Comparison of ENCODE assay signal across 1 cellular context in the genomic region with DNA sequence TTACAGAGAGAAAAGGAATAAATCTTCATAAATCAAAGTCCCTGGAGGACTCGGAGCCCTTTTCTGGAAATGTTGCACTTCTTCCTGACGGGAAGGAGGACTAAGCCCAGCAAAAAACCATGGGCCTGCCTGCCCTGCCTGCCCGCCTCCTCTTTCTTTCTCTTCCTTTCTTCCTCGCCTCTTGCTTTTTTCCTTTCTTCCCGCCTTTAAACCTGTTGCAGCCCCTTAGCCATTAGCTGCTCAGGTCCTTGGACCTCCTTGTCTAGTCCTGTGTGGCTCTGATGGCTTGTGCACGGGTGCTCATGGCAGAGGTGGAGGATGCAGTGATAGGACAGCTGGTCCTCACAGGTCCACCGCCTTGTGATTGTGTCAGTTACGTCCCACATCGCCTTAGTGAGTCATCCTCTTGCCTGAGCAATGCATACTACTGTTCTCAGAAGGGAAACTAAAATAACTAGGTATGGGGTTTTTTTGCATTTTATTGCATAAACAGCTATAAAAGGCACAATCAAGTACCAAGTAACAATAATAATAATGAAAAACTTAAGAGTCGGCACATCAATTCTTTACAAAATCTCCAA.
TF ChIP-seq lines count a peak whose summit lies in the region.

No MANE protein-coding gene starts in this region.

TF ChIP-seq in HEK293, 187 proteins besides CTCF, POLR2A, EP300 and RAD21 (continued from another document):
- no peak for TF ChIP-seq TCF7L2 (IDR thresholded peaks at IDR 0.05; ENCODE audit: borderline replicate concordance, low read depth, low read length)
- TF ChIP-seq ZNF140 (tag by site-specific recombination; IDR thresholded peaks at IDR 0.05): no peak
- TF ChIP-seq ZNF544 (tag by site-specific recombination; IDR thresholded peaks at IDR 0.05): no peak
- TF ChIP-seq ZNF623 (tag by site-specific recombination; IDR thresholded peaks at IDR 0.05): no peak
TF ChIP-seq in HEK293: peak in this region for 2.
